In the genomic region with DNA sequence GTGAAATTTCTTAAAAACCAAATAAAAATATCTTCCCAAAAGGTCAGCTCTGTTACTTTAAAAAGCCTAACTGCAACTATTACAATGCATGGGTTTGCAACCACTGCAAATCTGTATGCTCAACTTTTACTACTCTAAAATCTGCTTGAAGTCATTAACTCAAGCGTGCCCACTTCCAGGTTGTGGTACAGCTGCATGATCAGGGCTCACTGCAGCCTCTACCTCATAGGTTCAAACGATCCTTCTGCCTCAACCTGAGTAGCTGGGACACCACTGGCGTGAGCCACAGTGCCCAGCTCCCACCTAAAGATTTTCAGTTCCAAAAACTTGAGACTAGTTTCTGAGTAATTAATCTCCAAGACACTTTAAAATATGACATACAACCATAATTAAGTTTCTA, we compare ENCODE assay signal across 1 cellular context.
TF ChIP-seq lines count a peak whose summit lies in the region.

No MANE protein-coding gene starts in this region.

TF ChIP-seq in GM23338, 12 proteins besides CTCF, POLR2A, EP300 and RAD21 (continued from another document):
- no peak for TF ChIP-seq ZNF331 (CRISPR knock-in tag; IDR thresholded peaks at IDR 0.05; ENCODE audit: low read depth)
- TF ChIP-seq ZNF114 (CRISPR knock-in tag; IDR thresholded peaks at IDR 0.05): no peak
- TF ChIP-seq JUNB (IDR thresholded peaks at IDR 0.05; ENCODE audit: unreplicated experiment): no peak
- TF ChIP-seq POLR2AphosphoS5 (IDR thresholded peaks at IDR 0.05; ENCODE audit: low read depth): no peak
- TF ChIP-seq, protein P1, sequence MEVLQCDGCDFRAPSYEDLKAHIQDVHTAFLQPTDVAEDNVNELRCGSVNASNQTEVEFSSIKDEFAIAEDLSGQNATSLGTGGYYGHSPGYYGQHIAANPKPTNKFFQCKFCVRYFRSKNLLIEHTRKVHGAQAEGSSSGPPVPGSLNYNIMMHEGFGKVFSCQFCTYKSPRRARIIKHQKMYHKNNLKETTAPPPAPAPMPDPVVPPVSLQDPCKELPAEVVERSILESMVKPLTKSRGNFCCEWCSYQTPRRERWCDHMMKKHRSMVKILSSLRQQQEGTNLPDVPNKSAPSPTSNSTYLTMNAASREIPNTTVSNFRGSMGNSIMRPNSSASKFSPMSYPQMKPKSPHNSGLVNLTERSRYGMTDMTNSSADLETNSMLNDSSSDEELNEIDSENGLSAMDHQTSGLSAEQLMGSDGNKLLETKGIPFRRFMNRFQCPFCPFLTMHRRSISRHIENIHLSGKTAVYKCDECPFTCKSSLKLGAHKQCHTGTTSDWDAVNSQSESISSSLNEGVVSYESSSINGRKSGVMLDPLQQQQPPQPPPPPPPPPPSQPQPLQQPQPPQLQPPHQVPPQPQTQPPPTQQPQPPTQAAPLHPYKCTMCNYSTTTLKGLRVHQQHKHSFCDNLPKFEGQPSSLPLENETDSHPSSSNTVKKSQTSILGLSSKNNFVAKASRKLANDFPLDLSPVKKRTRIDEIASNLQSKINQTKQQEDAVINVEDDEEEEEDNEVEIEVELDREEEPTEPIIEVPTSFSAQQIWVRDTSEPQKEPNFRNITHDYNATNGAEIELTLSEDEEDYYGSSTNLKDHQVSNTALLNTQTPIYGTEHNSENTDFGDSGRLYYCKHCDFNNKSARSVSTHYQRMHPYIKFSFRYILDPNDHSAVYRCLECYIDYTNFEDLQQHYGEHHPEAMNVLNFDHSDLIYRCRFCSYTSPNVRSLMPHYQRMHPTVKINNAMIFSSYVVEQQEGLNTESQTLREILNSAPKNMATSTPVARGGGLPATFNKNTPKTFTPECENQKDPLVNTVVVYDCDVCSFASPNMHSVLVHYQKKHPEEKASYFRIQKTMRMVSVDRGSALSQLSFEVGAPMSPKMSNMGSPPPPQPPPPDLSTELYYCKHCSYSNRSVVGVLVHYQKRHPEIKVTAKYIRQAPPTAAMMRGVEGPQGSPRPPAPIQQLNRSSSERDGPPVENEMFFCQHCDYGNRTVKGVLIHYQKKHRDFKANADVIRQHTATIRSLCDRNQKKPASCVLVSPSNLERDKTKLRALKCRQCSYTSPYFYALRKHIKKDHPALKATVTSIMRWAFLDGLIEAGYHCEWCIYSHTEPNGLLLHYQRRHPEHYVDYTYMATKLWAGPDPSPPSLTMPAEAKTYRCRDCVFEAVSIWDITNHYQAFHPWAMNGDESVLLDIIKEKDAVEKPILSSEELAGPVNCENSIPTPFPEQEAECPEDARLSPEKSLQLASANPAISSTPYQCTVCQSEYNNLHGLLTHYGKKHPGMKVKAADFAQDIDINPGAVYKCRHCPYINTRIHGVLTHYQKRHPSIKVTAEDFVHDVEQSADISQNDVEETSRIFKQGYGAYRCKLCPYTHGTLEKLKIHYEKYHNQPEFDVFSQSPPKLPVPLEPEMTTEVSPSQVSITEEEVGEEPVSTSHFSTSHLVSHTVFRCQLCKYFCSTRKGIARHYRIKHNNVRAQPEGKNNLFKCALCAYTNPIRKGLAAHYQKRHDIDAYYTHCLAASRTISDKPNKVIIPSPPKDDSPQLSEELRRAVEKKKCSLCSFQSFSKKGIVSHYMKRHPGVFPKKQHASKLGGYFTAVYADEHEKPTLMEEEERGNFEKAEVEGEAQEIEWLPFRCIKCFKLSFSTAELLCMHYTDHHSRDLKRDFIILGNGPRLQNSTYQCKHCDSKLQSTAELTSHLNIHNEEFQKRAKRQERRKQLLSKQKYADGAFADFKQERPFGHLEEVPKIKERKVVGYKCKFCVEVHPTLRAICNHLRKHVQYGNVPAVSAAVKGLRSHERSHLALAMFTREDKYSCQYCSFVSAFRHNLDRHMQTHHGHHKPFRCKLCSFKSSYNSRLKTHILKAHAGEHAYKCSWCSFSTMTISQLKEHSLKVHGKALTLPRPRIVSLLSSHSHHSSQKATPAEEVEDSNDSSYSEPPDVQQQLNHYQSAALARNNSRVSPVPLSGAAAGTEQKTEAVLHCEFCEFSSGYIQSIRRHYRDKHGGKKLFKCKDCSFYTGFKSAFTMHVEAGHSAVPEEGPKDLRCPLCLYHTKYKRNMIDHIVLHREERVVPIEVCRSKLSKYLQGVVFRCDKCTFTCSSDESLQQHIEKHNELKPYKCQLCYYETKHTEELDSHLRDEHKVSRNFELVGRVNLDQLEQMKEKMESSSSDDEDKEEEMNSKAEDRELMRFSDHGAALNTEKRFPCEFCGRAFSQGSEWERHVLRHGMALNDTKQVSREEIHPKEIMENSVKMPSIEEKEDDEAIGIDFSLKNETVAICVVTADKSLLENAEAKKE (CRISPR knock-in tag; IDR thresholded peaks at IDR 0.05): no peak
- TF ChIP-seq REST (IDR thresholded peaks at IDR 0.05; ENCODE audit: unreplicated experiment): no peak
TF ChIP-seq in GM23338: peak in this region for 0.
